15 cellular contexts compared by ENCODE assay signal in the genomic region with DNA sequence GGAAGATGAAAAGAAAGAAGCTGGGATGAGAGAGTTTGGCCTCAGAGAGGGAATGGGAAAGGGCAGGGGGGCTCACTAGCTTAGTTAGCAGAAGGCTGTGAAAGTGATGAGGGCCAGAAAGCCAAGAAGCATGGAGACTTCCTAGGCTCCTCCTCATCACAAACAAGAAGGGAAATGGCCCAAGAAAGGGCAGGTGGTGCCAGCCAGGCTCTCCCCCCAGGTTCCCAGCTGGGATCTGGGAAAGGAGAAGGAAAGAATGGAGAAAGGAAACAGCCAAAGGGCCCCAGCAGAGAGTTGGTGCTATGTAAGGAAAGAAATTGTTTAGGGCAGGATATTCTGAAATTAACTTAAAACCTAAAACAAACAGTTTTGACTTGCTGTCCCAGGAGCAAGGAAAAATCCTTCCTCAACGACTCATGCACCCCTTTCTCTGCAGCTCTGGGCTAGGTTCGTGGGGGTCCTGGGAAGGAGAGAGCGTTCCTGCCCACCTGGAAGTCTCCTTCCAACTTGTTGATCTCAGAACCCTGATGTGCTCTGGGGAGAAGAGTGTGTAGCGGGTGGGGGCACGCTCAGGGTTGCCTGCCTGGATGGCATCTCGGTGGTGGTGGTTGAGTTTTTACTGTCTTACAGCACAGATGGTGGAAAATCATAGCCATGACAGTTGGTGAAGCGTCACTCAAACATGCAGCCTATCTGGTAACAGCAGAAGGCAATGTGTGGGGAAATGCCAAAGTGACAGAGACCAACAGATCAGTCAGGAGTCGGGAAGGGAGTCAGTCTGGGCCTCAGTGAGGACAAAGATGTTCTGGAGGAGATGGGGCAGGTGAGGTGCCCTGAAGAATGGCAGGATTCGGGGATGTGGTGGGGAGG.
DNase-seq lines count a peak whose midpoint lies in the region; ATAC-seq and TF ChIP-seq lines count a peak whose summit lies in the region.
"Had no signal": no experiment of that assay in that cellular context is flagged by ENCODE, and none has a peak within 500 bp of the region (broad histone marks: within the 10 kb centered on the region; RNA-seq: fewer than 3 reads in every experiment).

No MANE protein-coding gene starts in this region.

- H3K9me2 ChIP-seq in OCI-LY1 (ENCODE audit: low read depth, low read length) (no peaks in the 10 kb centered on the region), PC-3 (replicated peaks; ENCODE audit: low read length) (no peaks in the 10 kb centered on the region)

- H3K27ac ChIP-seq in OCI-LY1 (ENCODE audit: low read depth, low read length, poor library complexity, severe bottlenecking): peak overlapping the region; percentile 11
- peak overlapping the region; percentile 100 for H3K27ac ChIP-seq in smooth muscle cell (ENCODE audit: low read depth)
- no peak overlapping the region for H3K27ac ChIP-seq in testis
- no peak overlapping the region for H3K27ac ChIP-seq in PC-3 (ENCODE audit: low read length)
- H3K27ac ChIP-seq: ascending aorta, psoas muscle, transverse colon had no signal

- H4K20me1 ChIP-seq in OCI-LY1 (ENCODE audit: insufficient read depth, low read length) (no peaks in the 10 kb centered on the region), smooth muscle cell (ENCODE audit: low read depth) (peaks cover 100% of the 10 kb centered on the region), PC-3 (ENCODE audit: low read length) (no peaks in the 10 kb centered on the region)

- no peak for DNase-seq in activated naive CD4-positive, alpha-beta T cell treated with anti-CD3 and anti-CD28 coated beads, Interleukin-2, amount 50 U/mL, for 72 hours (ENCODE audit: low spot score in 2 of 2)
- DNase-seq in activated naive CD4-positive, alpha-beta T cell (lab: John Stamatoyannopoulos, UW): no peak
- DNase-seq in epithelial cell of esophagus (ENCODE audit: low read depth) (peak; percentile 29), smooth muscle cell (lab: John Stamatoyannopoulos, UW; ENCODE audit: unreplicated experiment) (no peak), testis (no peak), HK-2 (ENCODE audit: unreplicated experiment) (no peak), PC-3 (no peak)
- DNase-seq: activated T-cell treated with anti-CD3 and anti-CD28 coated beads for 4 hours, NCI-H1092, NCI-H345, psoas muscle, SW 1271, transverse colon had no signal

- H3K4me1 ChIP-seq in OCI-LY1 (ENCODE audit: insufficient read depth, low read length, severe bottlenecking) (no peaks in the 10 kb centered on the region), smooth muscle cell (ENCODE audit: low read depth) (peaks cover 28% of the 10 kb centered on the region), testis (peaks cover 10% of the 10 kb centered on the region), PC-3 (ENCODE audit: insufficient read depth, low read length) (peaks cover 46% of the 10 kb centered on the region)
- H3K4me1 ChIP-seq: ascending aorta had no signal

- H3F3A ChIP-seq in OCI-LY1 (ENCODE audit: insufficient read depth, low read length) (no peaks in the 10 kb centered on the region), smooth muscle cell (ENCODE audit: low read depth) (peaks cover 82% of the 10 kb centered on the region), PC-3 (ENCODE audit: low read length, unreplicated experiment) (peaks cover 5% of the 10 kb centered on the region)

- WGBS in smooth muscle cell (ENCODE audit: low lambda C conversion rate): 85% methylated on average over 9 of the region's 9 CpGs
- 95 to 96% methylated on average over 9 of the region's 9 CpGs for WGBS in testis, 2 donors

- BruUV-seq in PC-3 (replicated peaks; lab: Mats Ljungman, UMichigan): no TSS peak

- H2AFZ ChIP-seq in OCI-LY1 (ENCODE audit: low read length): no peak overlapping the region
- no peak overlapping the region for H2AFZ ChIP-seq in smooth muscle cell (ENCODE audit: low read depth)
- H2AFZ ChIP-seq in PC-3 (ENCODE audit: low read length): no peak overlapping the region

- H3K27ac Mint-ChIP-seq in activated naive CD4-positive, alpha-beta T cell treated with anti-CD3 and anti-CD28 coated beads, Interleukin-2, amount 50 U/mL, for 72 hours: peak overlapping the region; percentile 38 to 72

- TF ChIP-seq CTCF in OCI-LY1 (IDR thresholded peaks at IDR 0.05; ENCODE audit: low read length) (no peak), epithelial cell of esophagus (IDR thresholded peaks at IDR 0.05; ENCODE audit: insufficient read depth, low read depth, low read length, missing control alignments) (no peak), smooth muscle cell (IDR thresholded peaks at IDR 0.05; ENCODE audit: borderline replicate concordance, insufficient read depth, poor library complexity, severe bottlenecking) (no peak), testis (IDR thresholded peaks at IDR 0.05) (no peak), PC-3 (conservative IDR thresholded peaks at IDR 0.05; ENCODE audit: low read depth, low read length) (no peak)

- peaks cover 37 to 50% of the 10 kb centered on the region in 2 donors for H3K36me3 Mint-ChIP-seq in activated naive CD4-positive, alpha-beta T cell treated with anti-CD3 and anti-CD28 coated beads, Interleukin-2, amount 50 U/mL, for 72 hours

- H3K4me2 ChIP-seq in OCI-LY1 (ENCODE audit: low read length): no peak overlapping the region
- no peak overlapping the region for H3K4me2 ChIP-seq in smooth muscle cell
- no peak overlapping the region for H3K4me2 ChIP-seq in PC-3 (ENCODE audit: low read length)

- POLR2A ChIA-PET in PC-3 (lab: Charles Lee; ENCODE audit: unreplicated experiment): no interaction called here

- TF ChIP-seq POLR2A in testis (IDR thresholded peaks at IDR 0.05): no peak

- H3K36me3 ChIP-seq in OCI-LY1 (ENCODE audit: insufficient read depth, low read length) (peaks cover 64% of the 10 kb centered on the region; the same call in 1 of the 2 replicates), smooth muscle cell (ENCODE audit: low read depth) (peaks cover 6% of the 10 kb centered on the region), testis (ENCODE audit: low read depth, missing control alignments) (no peaks in the 10 kb centered on the region), PC-3 (ENCODE audit: low read depth, low read length) (peaks cover 71% of the 10 kb centered on the region)
- H3K36me3 ChIP-seq: transverse colon had no signal

- CTCF ChIA-PET in PC-3 (lab: Charles Lee): no interaction called here

- intact Hi-C loops in testis (cut with DNase I; ENCODE audit: low total_unique reads) (no loop called here), PC-3 (cut with micrococcal nuclease) (no loop called here)

- H3K9me3 ChIP-seq in OCI-LY1 (ENCODE audit: low read length): no peaks in the 10 kb centered on the region
- H3K9me3 ChIP-seq in smooth muscle cell (replicated peaks; ENCODE audit: low read depth): no peaks in the 10 kb centered on the region
- H3K9me3 ChIP-seq in testis: no peaks in the 10 kb centered on the region
- no peaks in the 10 kb centered on the region for H3K9me3 ChIP-seq in PC-3 (ENCODE audit: low read length)
- H3K9me3 ChIP-seq: ascending aorta, psoas muscle, transverse colon had no signal

- H3K79me2 ChIP-seq in OCI-LY1 (ENCODE audit: insufficient read depth, low read length) (no peaks in the 10 kb centered on the region), smooth muscle cell (ENCODE audit: low read depth) (peaks cover 20% of the 10 kb centered on the region), PC-3 (ENCODE audit: low read length) (peaks cover 13% of the 10 kb centered on the region)

- H3K4me3 ChIP-seq in OCI-LY1 (ENCODE audit: low read depth, low read length, poor library complexity, severe bottlenecking): no peak overlapping the region
- H3K4me3 ChIP-seq in epithelial cell of esophagus (ENCODE audit: low read length): no peak overlapping the region
- H3K4me3 ChIP-seq in smooth muscle cell: no peak overlapping the region
- no peak overlapping the region for H3K4me3 ChIP-seq in testis
- H3K4me3 ChIP-seq in PC-3 (ENCODE audit: low read length): no peak overlapping the region
- H3K4me3 ChIP-seq: ascending aorta, psoas muscle, transverse colon had no signal

- no peaks in the 10 kb centered on the region for H3K27me3 ChIP-seq in OCI-LY1 (ENCODE audit: insufficient read depth, low read length)
- H3K27me3 ChIP-seq in smooth muscle cell (ENCODE audit: low read depth): no peaks in the 10 kb centered on the region
- H3K27me3 ChIP-seq in testis: no peaks in the 10 kb centered on the region
- no peaks in the 10 kb centered on the region for H3K27me3 ChIP-seq in PC-3 (ENCODE audit: low read length)
- H3K27me3 ChIP-seq: ascending aorta, transverse colon had no signal

- ATAC-seq in activated naive CD4-positive, alpha-beta T cell treated with anti-CD3 and anti-CD28 coated beads, Interleukin-2, amount 50 U/mL, for 72 hours: no peak
- ATAC-seq in PC-3: no peak
- ATAC-seq: psoas muscle had no signal

- no peaks in the 10 kb centered on the region for H3K9me3 Mint-ChIP-seq in activated naive CD4-positive, alpha-beta T cell treated with anti-CD3 and anti-CD28 coated beads, Interleukin-2, amount 50 U/mL, for 72 hours

- no peak overlapping the region for H3K9ac ChIP-seq in OCI-LY1 (ENCODE audit: low read length)
- H3K9ac ChIP-seq in smooth muscle cell (ENCODE audit: low read depth): peak overlapping the region; percentile 25
- H3K9ac ChIP-seq in PC-3 (ENCODE audit: low read length): no peak overlapping the region

Comparison
In these comparisons a context has a peak if more than half of its experiments do, and no peak if none do; other contexts are left out.
1. H3K27ac ChIP-seq: peak in OCI-LY1 (single experiment) and smooth muscle cell (single experiment); none in testis (0 of 2) and PC-3 (single experiment).